27 cellular contexts compared by ENCODE assay signal in genomic region chr2:174008720-174009119, GRCh38.
"Had no signal": no experiment of that assay in that cellular context is flagged by ENCODE, and none has a peak within 500 bp of the region (broad histone marks: within the 10 kb centered on the region; RNA-seq: fewer than 3 reads in every experiment).

No MANE protein-coding gene starts in this region.

- H3K9me3 ChIP-seq: body of pancreas, colonic mucosa, heart left ventricle had no signal

- H3K27ac ChIP-seq: body of pancreas, colonic mucosa, epithelial cell of prostate, heart left ventricle, WERI-Rb-1 had no signal

- H3K4me3 ChIP-seq: body of pancreas, colonic mucosa, heart left ventricle had no signal

- ATAC-seq: activated CD4-positive, CD25-positive, alpha-beta regulatory T cell treated with anti-CD3 and anti-CD28 coated beads, Interleukin-2, amount 50 U/mL, for 24 hours; activated CD8-positive, alpha-beta T cell treated with anti-CD3 and anti-CD28 coated beads for 36 hours; activated T-cell treated with anti-CD3 and anti-CD28 coated beads, Interleukin-2, amount 50 U/mL, for 4 hours; activated T-helper 17 cell treated with anti-CD3 and anti-CD28 coated beads, Interleukin-2, amount 50 U/mL, for 72 hours; body of pancreas; heart left ventricle; T-helper 17 cell had no signal

- H3K36me3 ChIP-seq: colonic mucosa, heart left ventricle, WERI-Rb-1 had no signal

- H3K4me1 ChIP-seq: colonic mucosa had no signal

- H3K27me3 ChIP-seq: body of pancreas, colonic mucosa, heart left ventricle had no signal

- DNase-seq: activated B cell treated with CpG ODN at 0.5 μM for 24 hours; activated CD4-positive, alpha-beta T cell treated with anti-CD3 and anti-CD28 coated beads for 48 hours; activated CD4-positive, alpha-beta T cell treated with anti-CD3 and anti-CD28 coated beads, Interleukin-2, amount 50 U/mL, for 1 hour; activated CD4-positive, alpha-beta T cell treated with anti-CD3 and anti-CD28 coated beads, Interleukin-2, amount 50 U/mL, for 48 hours; activated CD8-positive, alpha-beta memory T cell treated with anti-CD3 and anti-CD28 coated beads for 24 hours; activated CD8-positive, alpha-beta T cell treated with anti-CD3 and anti-CD28 coated beads for 36 hours; activated effector memory CD4-positive, alpha-beta T cell treated with Interleukin-2 at 50 U/mL for 16 hours; activated gamma-delta T cell treated with Interleukin-2 at 50 U/mL for 16 hours; activated naive CD4-positive, alpha-beta T cell treated with anti-CD3 and anti-CD28 coated beads, Interleukin-2, amount 50 U/mL, for 16 hours; activated naive CD4-positive, alpha-beta T cell treated with Interleukin-2 at 50 U/mL for 16 hours; activated T-cell treated with anti-CD3 and anti-CD28 coated beads, Interleukin-2, amount 50 U/mL, for 4 hours; amniotic stem cell; anterior cingulate cortex; body of pancreas; central memory CD4-positive, alpha-beta T cell; cerebellar nuclear complex; colonic mucosa; effector CD8-positive, alpha-beta T cell; glutamatergic neuron; heart left ventricle; T-helper 1 cell; T-helper 17 cell; T1000; WERI-Rb-1 had no signal
